ENCODE assay signal across 1 cellular context in genomic region chr22:17342361-17342760, GRCh38.
TF ChIP-seq lines count a peak whose summit lies in the region.

No MANE protein-coding gene starts in this region.

TF ChIP-seq in GM23338, 12 proteins besides CTCF, POLR2A, EP300 and RAD21 (continued from another document):
- no peak for TF ChIP-seq REST (IDR thresholded peaks at IDR 0.05; ENCODE audit: unreplicated experiment)
- TF ChIP-seq POLR2AphosphoS5 (IDR thresholded peaks at IDR 0.05; ENCODE audit: low read depth), result no peak
- TF ChIP-seq JUNB (IDR thresholded peaks at IDR 0.05; ENCODE audit: unreplicated experiment), result no peak
- no peak for TF ChIP-seq ZNF331 (CRISPR knock-in tag; IDR thresholded peaks at IDR 0.05; ENCODE audit: low read depth)
